Comparison of ENCODE assay signal across 25 cellular contexts in genomic region chr19:16576690-16577530, GRCh38. TPM values are rescaled to one million over a fixed set of nuclear protein-coding genes. Genes with fewer than 3 reads are reported as not detected.
DNase-seq lines count a peak whose midpoint lies in the region; ATAC-seq, FAIRE-seq and TF ChIP-seq lines count a peak whose summit lies in the region.
"Had no signal": no experiment of that assay in that cellular context is flagged by ENCODE, and none has a peak within 500 bp of the region (broad histone marks: within the 10 kb centered on the region; RNA-seq: fewer than 3 reads in every experiment).

No MANE protein-coding gene starts in this region.

- H3K36me3 ChIP-seq in GM12878 (ENCODE audit: control insufficient read depth in 2 of 2, insufficient read depth in 2 of 2, low read length in 1 of 2): peaks cover 19 to 38% of the 10 kb centered on the region in 2 experiments
- H3K36me3 ChIP-seq in liver (ENCODE audit: control insufficient read depth in 4 of 4, insufficient read depth in 3 of 4, low read depth in 1 of 4, low read length in 3 of 4): peaks cover 4 to 11% (median 7%) of the 10 kb centered on the region in 4 donors
- H3K36me3 ChIP-seq in gastrocnemius medialis: peaks cover 0 to 17% of the 10 kb centered on the region in 2 donors
- peaks cover 6 to 47% (median 21%) of the 10 kb centered on the region in 3 donors for H3K36me3 ChIP-seq in esophagus squamous epithelium

- no peaks in the 10 kb centered on the region for H3K27me3 ChIP-seq in GM12878 (replicated peaks in 1 of 2; ENCODE audit: control insufficient read depth in 2 of 2, insufficient read depth in 2 of 2, low read length in 1 of 2)
- no peaks in the 10 kb centered on the region for H3K27me3 ChIP-seq in liver (ENCODE audit: control insufficient read depth in 4 of 4, insufficient read depth in 4 of 4, low read length in 3 of 4)
- H3K27me3 ChIP-seq in gastrocnemius medialis: no peaks in the 10 kb centered on the region
- H3K27me3 ChIP-seq in esophagus squamous epithelium: no peaks in the 10 kb centered on the region
- H3K27me3 ChIP-seq: BLaER1 treated with 17β-estradiol and CSF1 and Interleukin-3, amounts not matched to agents 10 nM and 100 nM; SJSA1 had no signal

- CTCF ChIA-PET in RWPE1 (lab: Yijun Ruan, JAX): no interaction called here
- CTCF ChIA-PET in GM12878 (lab: Yijun Ruan, JAX): no interaction called here

- H3K4me1 ChIP-seq in GM12878 (ENCODE audit: control insufficient read depth, insufficient read depth, low read length): peaks cover 17% of the 10 kb centered on the region
- peaks cover 19 to 47% (median 42%) of the 10 kb centered on the region in 4 donors for H3K4me1 ChIP-seq in liver (ENCODE audit: control insufficient read depth in 4 of 4, insufficient read depth in 4 of 4, low read length in 3 of 4)
- H3K4me1 ChIP-seq in gastrocnemius medialis: peaks cover 61 to 71% of the 10 kb centered on the region in 2 donors
- H3K4me1 ChIP-seq in esophagus squamous epithelium: peaks cover 17 to 57% (median 25%) of the 10 kb centered on the region in 3 donors

- no peak for ATAC-seq in GM12878
- no peak for ATAC-seq in gastrocnemius medialis
- ATAC-seq in GM21825 (IDR thresholded peaks at IDR 0.05; ENCODE audit: unreplicated experiment): no peak
- ATAC-seq in HG02840 (IDR thresholded peaks at IDR 0.05; ENCODE audit: low FRiP score, unreplicated experiment): no peak
- ATAC-seq: A549, HCT116, PC-3 had no signal

- intact Hi-C loops in GM12878 (cut with micrococcal nuclease; ENCODE audit: unreplicated experiment) (no loop called here), gastrocnemius medialis (cut with DNase I; ENCODE audit: low total_unique reads) (no loop called here), esophagus squamous epithelium (cut with DNase I) (loop anchor here (10.0 kb wide), 1 partner anchor 48 kb away; the partner anchor contains the start of gene MED26)

- no TSS peak for BruUV-seq in GM12878 (replicated peaks; lab: Mats Ljungman, UMichigan)

- WGBS in GM12878 (ENCODE audit: insufficient coverage, insufficient replicate concordance, low lambda C conversion rate, missing lambda C conversion rate): 97% methylated on average over 35 of the region's 52 CpGs
- WGBS in liver: 94% methylated on average over 52 of the region's 52 CpGs
- 81 to 89% methylated on average over 3 to 12 of the region's 52 CpGs for WGBS in esophagus squamous epithelium, 2 donors

- RAD21 ChIA-PET in GM12878 (lab: Charles Lee; ENCODE audit: unreplicated experiment): interaction anchor here (0.9 to 4.1 kb wide), 2 partner anchors 10 to 15 kb away, joined by 3 to 17 read pairs; no protein-coding TSS in a partner anchor

- no peaks in the 10 kb centered on the region for H3K9me3 ChIP-seq in GM12878 (replicated peaks; ENCODE audit: control insufficient read depth, insufficient read depth, low read length)
- no peaks in the 10 kb centered on the region for H3K9me3 ChIP-seq in liver (ENCODE audit: control insufficient read depth in 4 of 4, low read length in 3 of 4)
- H3K9me3 ChIP-seq in gastrocnemius medialis: no peaks in the 10 kb centered on the region
- H3K9me3 ChIP-seq in esophagus squamous epithelium: no peaks in the 10 kb centered on the region
- H3K9me3 ChIP-seq: A549; BLaER1 treated with 17β-estradiol and CSF1 and Interleukin-3, amounts not matched to agents 10 nM and 100 nM; SJSA1 had no signal

- no peak for FAIRE-seq in GM12878 (lab: Jason Lieb, UNC)
- FAIRE-seq: A549, D721Med had no signal

- peaks cover 2% of the 10 kb centered on the region; the same call in 1 of the 2 replicates for H4K20me1 ChIP-seq in GM12878 (ENCODE audit: control insufficient read depth, insufficient read depth)

- 0 out of 2 replicates have a peak overlapping the region, but pooled peaks have one; percentile 36 for H3K27ac ChIP-seq in RWPE1
- no peak overlapping the region for H3K27ac ChIP-seq in GM12878 (ENCODE audit: control insufficient read depth, insufficient read depth)
- peak overlapping the region; percentile 67 to 75 for H3K27ac ChIP-seq in liver (ENCODE audit: low read depth in 1 of 2, low read length in 2 of 2)
- H3K27ac ChIP-seq in gastrocnemius medialis: peak overlapping the region; percentile 90 to 97 (median 95)
- H3K27ac ChIP-seq in esophagus squamous epithelium: no peak overlapping the region
- H3K27ac ChIP-seq: A549; BLaER1 treated with 17β-estradiol and CSF1 and Interleukin-3, amounts not matched to agents 10 nM and 100 nM; SJSA1 had no signal

- H3K79me2 ChIP-seq in GM12878 (ENCODE audit: control insufficient read depth, insufficient read depth, low read length): peaks cover 85% of the 10 kb centered on the region

- H3K9ac ChIP-seq in GM12878 (ENCODE audit: control insufficient read depth, insufficient read depth, low read length) (no peak overlapping the region), liver (ENCODE audit: low read depth in 1 of 2, low read length in 2 of 2) (no peak overlapping the region)

- DNase-seq in RWPE1 (ENCODE audit: low spot score) (no peak), GM12878 (ENCODE audit: low read depth, low spot score) (no peak), gastrocnemius medialis (no peak), esophagus squamous epithelium (lab: John Stamatoyannopoulos, UW) (no peak)
- DNase-seq: AML-193; CD4-positive, alpha-beta T cell; KBM-7; MV-4-11; NCI-H1105; NCI-H146; NCI-H1930; NCI-H2107; NCI-H524 treated with DMSO at 0.1 percent for 48 hours; NCI-H82; NK-92 treated with Interleukin-12 subunit alpha and Interleukin-12 subunit beta, amount 100 ng/mL, for 24 hours; PC-3; Right ventricle myocardium superior had no signal

- TF ChIP-seq RAD21 in GM12878 (IDR thresholded peaks at IDR 0.05; ENCODE audit: insufficient read depth, low read depth, low read length) (no peak), liver (IDR thresholded peaks at IDR 0.05) (no peak)

- SMC1A ChIA-PET in GM12878 (lab: Charles Lee; ENCODE audit: uncharacterized antibody, unreplicated experiment): interaction anchor here (0.7 to 1.2 kb wide), 3 partner anchors 11 to 85 kb away, joined by 3 to 8 read pairs (median 3); no protein-coding TSS in a partner anchor

- peak; percentile 30; the same call in 1 of the 2 replicates for TF ChIP-seq POLR2A in GM12878 (IDR thresholded peaks at IDR 0.05; ENCODE audit: low read depth, low read length)
- no peak for TF ChIP-seq POLR2A in gastrocnemius medialis (IDR thresholded peaks at IDR 0.05)
- no peak for TF ChIP-seq POLR2A in esophagus squamous epithelium (IDR thresholded peaks at IDR 0.05)

- H3K4me2 ChIP-seq in GM12878 (ENCODE audit: control insufficient read depth, insufficient read depth): no peak overlapping the region
- H3K4me2 ChIP-seq: A549; BLaER1 treated with 17β-estradiol and CSF1 and Interleukin-3, amounts not matched to agents 10 nM and 100 nM had no signal

- TF ChIP-seq CTCF in RWPE1 (conservative IDR thresholded peaks at IDR 0.05; ENCODE audit: low read depth): no peak
- TF ChIP-seq CTCF in GM12878 (IDR thresholded peaks at IDR 0.05 in 2 of 3, conservative IDR thresholded peaks at IDR 0.05 in 1 of 3; ENCODE audit: control insufficient read depth in 2 of 3, extremely low read depth in 1 of 3, insufficient read depth in 1 of 3, low read depth in 3 of 3, low read length in 3 of 3): no peak
- no peak for TF ChIP-seq CTCF in liver (IDR thresholded peaks at IDR 0.05; ENCODE audit: low read depth, low read length, missing input control)
- TF ChIP-seq CTCF in gastrocnemius medialis (IDR thresholded peaks at IDR 0.05 in 4 of 5, conservative IDR thresholded peaks at IDR 0.05 in 1 of 5): no peak
- TF ChIP-seq CTCF in esophagus squamous epithelium (IDR thresholded peaks at IDR 0.05): no peak

- TF ChIP-seq EP300 in GM12878 (IDR thresholded peaks at IDR 0.05; ENCODE audit: borderline replicate concordance in 1 of 2, control insufficient read depth in 1 of 2, low read depth in 2 of 2, low read length in 2 of 2): no peak

- no peak overlapping the region for H2AFZ ChIP-seq in GM12878 (ENCODE audit: control insufficient read depth, low read depth, low read length)

- POLR2A ChIA-PET in RWPE1 (lab: Yijun Ruan, JAX; ENCODE audit: low non-redundant PET): no interaction called here
- POLR2A ChIA-PET in GM12878 (lab: Charles Lee): interaction anchor here (0.5 to 6.5 kb wide), 5 partner anchors 9 to 58 kb away, joined by 3 to 93 read pairs (median 3); no protein-coding TSS in a partner anchor

- in situ Hi-C loops in GM12878 (cut with MboI) (loop anchor here (25.0 kb wide), 1 partner anchor 1990 kb away; the partner anchor contains the start of gene CLEC17A), gastrocnemius medialis (cut with MboI; ENCODE audit: low sequenced_read_pairs in 4 of 4) (no loop called here)

- H3K4me3 ChIP-seq in GM12878: no peak overlapping the region
- no peak overlapping the region for H3K4me3 ChIP-seq in liver (ENCODE audit: low read depth in 1 of 3, low read length in 3 of 3)
- H3K4me3 ChIP-seq in gastrocnemius medialis: no peak overlapping the region
- H3K4me3 ChIP-seq in esophagus squamous epithelium: no peak overlapping the region
- H3K4me3 ChIP-seq: A549; BLaER1 treated with 17β-estradiol and CSF1 and Interleukin-3, amounts not matched to agents 10 nM and 100 nM; SJSA1 had no signal

RNA-seq across cellular contexts. Expression of gene SLC35E1, which starts 4.7 kb away (rescaled TPM):
- total RNA-seq in GM12878 (2013; cell fraction: nucleolus; rRNA removed): 130 and 131 TPM in 2 replicates
- total RNA-seq in GM12878 (2014; rRNA removed) (24.7 and 26.5 TPM in 2 replicates), GM12878 (2014; rRNA removed; fragmentation: Illumina TruSeq; extraction: Trizol) (20.1 and 20.4 TPM in 2 replicates), GM12878 (2021) (30.9 and 33.7 TPM in 2 replicates), liver (10 to 100 TPM; 12.1 to 20.5 TPM), gastrocnemius medialis (10 to 100 TPM; 24.1 to 60.3 (median 40.1) TPM), esophagus squamous epithelium (10 to 100 TPM; 22.6 to 29.4 (median 25.3) TPM)
- 23.4 TPM for polyA plus RNA-seq in GM12878 (2011; ENCODE audit: low read depth)
- polyA plus RNA-seq in GM12878 (2011; rRNA removed) (28.7 and 37.7 TPM in 2 replicates), GM12878 (2014; fragmentation: Illumina TruSeq; extraction: Trizol) (20.5 and 23.8 TPM in 2 replicates), GM12878 (2014; fragmentation: Nextera tagmentation; extraction: Ambion mirVana) (10 to 100 TPM; 11.3 to 15.1 TPM), GM12878 (2014; rRNA removed) (19.6 and 26.7 TPM in 2 replicates), GM12878 (2016; fragmentation: Nextera tagmentation; extraction: Ambion mirVana) (10 to 100 TPM; 12.6 to 20.0 TPM), liver (10 to 100 TPM; 11.2 to 12.1 TPM)
- 42.7 and 47.6 TPM in 2 replicates for polyA plus RNA-seq in GM12878 (2011; cell fraction: cytosol; rRNA removed)
- 45.6 and 46.8 TPM in 2 replicates for polyA plus RNA-seq in GM12878 (2011; cell fraction: nucleus; rRNA removed)
- 32.1 and 35.8 TPM in 2 replicates for polyA plus RNA-seq in GM12878 (2012)
- 96.4 and 132 TPM in 2 replicates for polyA minus RNA-seq in GM12878 (2011; rRNA and poly(A)+ RNA removed)
- 29.0 and 31.5 TPM in 2 replicates for polyA minus RNA-seq in GM12878 (2011; cell fraction: cytosol; rRNA and poly(A)+ RNA removed)
- polyA minus RNA-seq in GM12878 (2011; cell fraction: nucleus; rRNA and poly(A)+ RNA removed): 27.3 and 43.1 TPM in 2 replicates

RNA-seq across cellular contexts. Expression of gene CHERP, which starts 34.7 kb away (rescaled TPM):
- 47.2 and 55.4 TPM in 2 replicates for total RNA-seq in GM12878 (2013; cell fraction: nucleolus; rRNA removed)
- total RNA-seq in GM12878 (2014; rRNA removed): 3.6 and 4.9 TPM in 2 replicates
- total RNA-seq in GM12878 (2014; rRNA removed; fragmentation: Illumina TruSeq; extraction: Trizol): 6.8 and 7.2 TPM in 2 replicates
- 57.5 and 65.3 TPM in 2 replicates for total RNA-seq in GM12878 (2021)
- 13.6 TPM for polyA plus RNA-seq in GM12878 (2011; ENCODE audit: low read depth)
- 3.2 and 5.1 TPM in 2 replicates for polyA plus RNA-seq in GM12878 (2011; rRNA removed)
- 7.8 and 8.6 TPM in 2 replicates for polyA plus RNA-seq in GM12878 (2011; cell fraction: cytosol; rRNA removed)
- polyA plus RNA-seq in GM12878 (2011; cell fraction: nucleus; rRNA removed): 45.6 and 76.2 TPM in 2 replicates
- 34.7 and 37.6 TPM in 2 replicates for polyA plus RNA-seq in GM12878 (2012)
- 3.5 and 17.6 TPM in 2 replicates for polyA plus RNA-seq in GM12878 (2014; fragmentation: Illumina TruSeq; extraction: Trizol)
- polyA plus RNA-seq in GM12878 (2014; fragmentation: Nextera tagmentation; extraction: Ambion mirVana): 1 to 10 TPM in 1 of 2 experiments, under 1 TPM in 1; 0.66 to 1.7 TPM
- 24.0 and 42.2 TPM in 2 replicates for polyA plus RNA-seq in GM12878 (2014; rRNA removed)
- 10 to 100 TPM; 47.1 to 49.4 TPM for polyA plus RNA-seq in GM12878 (2016; fragmentation: Nextera tagmentation; extraction: Ambion mirVana)
- polyA minus RNA-seq in GM12878 (2011; rRNA and poly(A)+ RNA removed): 4.5 and 8.6 TPM in 2 replicates
- polyA minus RNA-seq in GM12878 (2011; cell fraction: cytosol; rRNA and poly(A)+ RNA removed): 9.5 and 14.8 TPM in 2 replicates
- polyA minus RNA-seq in GM12878 (2011; cell fraction: nucleus; rRNA and poly(A)+ RNA removed): 15.5 and 27.3 TPM in 2 replicates
- total RNA-seq in liver: 1 to 10 TPM; 8.5 to 8.8 TPM
- 10 to 100 TPM in 1 of 2 donors, 1 to 10 TPM in 1; 9.2 to 14.0 TPM for polyA plus RNA-seq in liver
- 10 to 100 TPM in 2 of 4 donors, 1 to 10 TPM in 2; 7.4 to 12.1 (median 9.8) TPM for total RNA-seq in gastrocnemius medialis
- 10 to 100 TPM in 1 of 4 donors, 1 to 10 TPM in 3; 5.5 to 11.8 (median 9.6) TPM for total RNA-seq in esophagus squamous epithelium

RNA-seq across cellular contexts. Expression of gene MED26, which starts 51.1 kb away (rescaled TPM):
- total RNA-seq in GM12878 (2013; cell fraction: nucleolus; rRNA removed): 44.3 and 46.5 TPM in 2 replicates
- total RNA-seq in GM12878 (2014; rRNA removed): 13.8 and 15.3 TPM in 2 replicates
- 7.2 and 8.6 TPM in 2 replicates for total RNA-seq in GM12878 (2014; rRNA removed; fragmentation: Illumina TruSeq; extraction: Trizol)
- 20.2 and 21.4 TPM in 2 replicates for total RNA-seq in GM12878 (2021)
- polyA plus RNA-seq in GM12878 (2011; ENCODE audit: low read depth): 3.3 TPM
- polyA plus RNA-seq in GM12878 (2011; rRNA removed): 10.0 and 14.0 TPM in 2 replicates
- 14.4 and 19.2 TPM in 2 replicates for polyA plus RNA-seq in GM12878 (2011; cell fraction: cytosol; rRNA removed)
- polyA plus RNA-seq in GM12878 (2011; cell fraction: nucleus; rRNA removed): 18.8 and 19.7 TPM in 2 replicates
- polyA plus RNA-seq in GM12878 (2012): 7.8 and 10.8 TPM in 2 replicates
- polyA plus RNA-seq in GM12878 (2014; fragmentation: Illumina TruSeq; extraction: Trizol): 3.6 and 8.0 TPM in 2 replicates
- polyA plus RNA-seq in GM12878 (2014; fragmentation: Nextera tagmentation; extraction: Ambion mirVana): 1 to 10 TPM; 1.1 to 2.2 TPM
- 12.4 and 15.2 TPM in 2 replicates for polyA plus RNA-seq in GM12878 (2014; rRNA removed)
- polyA plus RNA-seq in GM12878 (2016; fragmentation: Nextera tagmentation; extraction: Ambion mirVana): 10 to 100 TPM in 1 of 2 experiments, 1 to 10 TPM in 1; 9.2 to 10.1 TPM
- 19.0 and 25.2 TPM in 2 replicates for polyA minus RNA-seq in GM12878 (2011; rRNA and poly(A)+ RNA removed)
- polyA minus RNA-seq in GM12878 (2011; cell fraction: cytosol; rRNA and poly(A)+ RNA removed): 12.0 and 15.0 TPM in 2 replicates
- polyA minus RNA-seq in GM12878 (2011; cell fraction: nucleus; rRNA and poly(A)+ RNA removed): 21.2 and 41.1 TPM in 2 replicates
- total RNA-seq in liver: 1 to 10 TPM; 3.4 to 3.8 TPM
- 1 to 10 TPM; 1.5 to 3.0 TPM for polyA plus RNA-seq in liver
- total RNA-seq in gastrocnemius medialis: 10 to 100 TPM in 2 of 4 donors, 1 to 10 TPM in 2; 5.7 to 15.7 (median 9.4) TPM
- total RNA-seq in esophagus squamous epithelium: 1 to 10 TPM; 5.1 to 9.9 (median 8.4) TPM

Comparison
In these comparisons a context has a peak if more than half of its experiments do, and no peak if none do; other contexts are left out.
1. H3K27ac ChIP-seq: peak in RWPE1 (single experiment), liver (2 of 2) and gastrocnemius medialis (4 of 4); none in GM12878 (single experiment) and esophagus squamous epithelium (0 of 4).